Comparison of ENCODE assay signal across 30 cellular contexts in genomic region chr9:104085538-104085937, GRCh38.
"Had no signal": no experiment of that assay in that cellular context is flagged by ENCODE, and none has a peak within 500 bp of the region (broad histone marks: within the 10 kb centered on the region; RNA-seq: fewer than 3 reads in every experiment).

No MANE protein-coding gene starts in this region.

- H3K4me3 ChIP-seq: adrenal gland, body of pancreas, breast epithelium had no signal

- DNase-seq: activated B cell treated with CpG ODN at 0.5 μM for 24 hours; activated CD4-positive, alpha-beta memory T cell treated with anti-CD3 and anti-CD28 coated beads for 36 hours; activated CD4-positive, alpha-beta T cell treated with anti-CD3 and anti-CD28 coated beads for 4 hours; activated CD4-positive, alpha-beta T cell treated with anti-CD3 and anti-CD28 coated beads, Interleukin-2, amount 10 ng/mL, durations not matched to agents 24 days and 14 days; activated CD4-positive, alpha-beta T cell treated with anti-CD3 and anti-CD28 coated beads, Interleukin-2, amount 50 U/mL, for 1 hour; activated CD4-positive, alpha-beta T cell treated with anti-CD3 and anti-CD28 coated beads, Interleukin-2, amount 50 U/mL, for 4 hours; activated CD4-positive, CD25-positive, alpha-beta regulatory T cell treated with anti-CD3 and anti-CD28 coated beads, Interleukin-2, amount 50 U/mL, for 72 hours; activated CD8-positive, alpha-beta memory T cell treated with anti-CD3 and anti-CD28 coated beads, Interleukin-2, amount 50 U/mL, for 4 hours; activated CD8-positive, alpha-beta T cell treated with anti-CD3 and anti-CD28 coated beads for 36 hours; activated effector memory CD4-positive, alpha-beta T cell treated with anti-CD3 and anti-CD28 coated beads, Interleukin-2, amount 50 U/mL, for 16 hours; activated gamma-delta T cell treated with Interleukin-2 at 50 U/mL for 16 hours; activated naive CD4-positive, alpha-beta T cell; activated naive CD4-positive, alpha-beta T cell treated with anti-CD3 and anti-CD28 coated beads for 36 hours; activated naive CD4-positive, alpha-beta T cell treated with anti-CD3 and anti-CD28 coated beads, Interleukin-2, amount 50 U/mL, for 16 hours; activated naive CD8-positive, alpha-beta T cell treated with anti-CD3 and anti-CD28 coated beads for 36 hours; activated T-cell treated with anti-CD3 and anti-CD28 coated beads for 4 hours; activated T-cell treated with anti-CD3 and anti-CD28 coated beads, Interleukin-2, amount 50 U/mL, for 1 hour; activated T-cell treated with anti-CD3 and anti-CD28 coated beads, Interleukin-2, amount 50 U/mL, for 4 hours; activated T-cell treated with anti-CD3 and anti-CD28 coated beads, Interleukin-2, amount 50 U/mL, for 72 hours; adrenal gland; amniotic stem cell; aorta; body of pancreas; brain microvascular endothelial cell; caudate nucleus; cerebellar nuclear complex; T-helper 17 cell; T1000 had no signal

- H3K9me3 ChIP-seq: adrenal gland had no signal

- H3K4me1 ChIP-seq: adrenal gland, body of pancreas, breast epithelium had no signal

- H3K27ac ChIP-seq: adrenal gland, body of pancreas, brain microvascular endothelial cell, breast epithelium, VCaP had no signal

- H3K27me3 ChIP-seq: adrenal gland, body of pancreas, brain microvascular endothelial cell, breast epithelium had no signal

- H3K36me3 ChIP-seq: adrenal gland, brain microvascular endothelial cell, breast epithelium had no signal
